In genomic region chr1:235090406-235091069, GRCh38 we compare ENCODE assay signal across 1 cellular context.
TF ChIP-seq lines count a peak whose summit lies in the region.

No MANE protein-coding gene starts in this region.

TF ChIP-seq in HepG2, 621 proteins besides CTCF, POLR2A, EP300 and RAD21 (continued from another document):
- TF ChIP-seq ARID3A (IDR thresholded peaks at IDR 0.05; ENCODE audit: low read depth, low read length) (no peak), SPEN (CRISPR knock-in tag; IDR thresholded peaks at IDR 0.05; ENCODE audit: low read depth) (no peak), ZHX2 (IDR thresholded peaks at IDR 0.05; ENCODE audit: low read depth) (0 out of 2 replicates have a peak, but pooled peaks have one; percentile 29), ZHX2 (CRISPR knock-in tag; IDR thresholded peaks at IDR 0.05; ENCODE audit: borderline replicate concordance) (no peak), CSRNP1 (CRISPR knock-in tag; IDR thresholded peaks at IDR 0.05) (0 out of 2 replicates have a peak, but pooled peaks have one; percentile 30), NR2F1 (CRISPR knock-in tag; IDR thresholded peaks at IDR 0.05) (no peak), ZNF740 (CRISPR knock-in tag; IDR thresholded peaks at IDR 0.05) (no peak), ZNF557 (CRISPR knock-in tag; IDR thresholded peaks at IDR 0.05) (no peak), NFATC3 (CRISPR knock-in tag; IDR thresholded peaks at IDR 0.05) (no peak)
